13 cellular contexts compared by ENCODE assay signal in the genomic region with DNA sequence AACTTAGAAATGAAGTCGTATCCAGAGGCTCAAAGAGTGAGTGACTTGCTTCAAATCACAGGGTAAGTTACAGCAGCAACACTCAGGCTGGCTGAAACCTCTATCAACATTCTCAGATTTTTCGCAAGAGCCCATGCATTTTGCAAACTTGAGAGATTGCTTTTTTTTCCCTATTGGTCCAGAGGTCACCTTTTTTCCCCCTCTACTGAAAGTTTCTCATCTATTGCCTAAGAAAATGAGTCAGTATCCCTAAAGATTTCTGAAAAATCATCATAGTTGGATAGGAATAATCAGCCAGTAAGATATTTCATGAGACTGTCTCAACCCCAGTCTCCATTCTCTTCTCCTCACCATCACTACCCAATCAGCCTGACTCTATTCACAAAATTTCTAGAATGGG.
A peak's percentile ranks its signal among the peaks of the same experiment; 100 is the strongest.
DNase-seq lines count a peak whose midpoint lies in the region; ATAC-seq, FAIRE-seq and TF ChIP-seq lines count a peak whose summit lies in the region.
"Had no signal": no experiment of that assay in that cellular context is flagged by ENCODE, and none has a peak within 500 bp of the region (broad histone marks: within the 10 kb centered on the region; RNA-seq: fewer than 3 reads in every experiment).

No MANE protein-coding gene starts in this region.

- no peaks in the 10 kb centered on the region for H3K9me3 Mint-ChIP-seq in activated CD8-positive, alpha-beta T cell treated with anti-CD3 and anti-CD28 coated beads for 36 hours
- H3K9me3 Mint-ChIP-seq in activated CD8-positive, alpha-beta T cell treated with anti-CD3 and anti-CD28 coated beads, Interleukin-2, amount 10 ng/mL, durations not matched to agents 7 days and 5 days (ENCODE audit: insufficient read depth): no peaks in the 10 kb centered on the region
- no peaks in the 10 kb centered on the region for H3K9me3 Mint-ChIP-seq in astrocyte (ENCODE audit: unreplicated experiment)

- no peak overlapping the region for H3K4me3 Mint-ChIP-seq in activated CD8-positive, alpha-beta T cell treated with anti-CD3 and anti-CD28 coated beads for 36 hours
- H3K4me3 Mint-ChIP-seq in activated CD8-positive, alpha-beta T cell treated with anti-CD3 and anti-CD28 coated beads, Interleukin-2, amount 10 ng/mL, durations not matched to agents 7 days and 5 days: no peak overlapping the region
- no peak overlapping the region for H3K4me3 Mint-ChIP-seq in astrocyte (ENCODE audit: unreplicated experiment)

- TF ChIP-seq CTCF in activated CD8-positive, alpha-beta T cell treated with anti-CD3 and anti-CD28 coated beads for 36 hours (IDR thresholded peaks at IDR 0.05): no peak
- TF ChIP-seq CTCF in astrocyte (IDR thresholded peaks at IDR 0.05; ENCODE audit: insufficient read depth, low read depth, low read length): no peak
- no peak for TF ChIP-seq CTCF in liver (IDR thresholded peaks at IDR 0.05; ENCODE audit: low read depth, low read length, missing input control)
- no peak for TF ChIP-seq CTCF in tibial artery (IDR thresholded peaks at IDR 0.05)

- H3K4me1 Mint-ChIP-seq in activated CD8-positive, alpha-beta T cell treated with anti-CD3 and anti-CD28 coated beads for 36 hours (ENCODE audit: low read depth): peaks cover 60% of the 10 kb centered on the region
- H3K4me1 Mint-ChIP-seq in activated CD8-positive, alpha-beta T cell treated with anti-CD3 and anti-CD28 coated beads, Interleukin-2, amount 10 ng/mL, durations not matched to agents 7 days and 5 days (ENCODE audit: low read depth): no peaks in the 10 kb centered on the region
- peaks cover 34% of the 10 kb centered on the region for H3K4me1 Mint-ChIP-seq in astrocyte (ENCODE audit: low read depth, unreplicated experiment)

- peaks cover 53% of the 10 kb centered on the region for H3K36me3 Mint-ChIP-seq in activated CD8-positive, alpha-beta T cell treated with anti-CD3 and anti-CD28 coated beads for 36 hours (ENCODE audit: low read depth)
- peaks cover 7% of the 10 kb centered on the region for H3K36me3 Mint-ChIP-seq in activated CD8-positive, alpha-beta T cell treated with anti-CD3 and anti-CD28 coated beads, Interleukin-2, amount 10 ng/mL, durations not matched to agents 7 days and 5 days (ENCODE audit: low read depth)
- H3K36me3 Mint-ChIP-seq in astrocyte (ENCODE audit: low read depth, unreplicated experiment): peaks cover 21% of the 10 kb centered on the region

- H3K4me3 ChIP-seq in astrocyte (ENCODE audit: insufficient read depth, low read depth, low read length): peak overlapping the region; percentile 6
- H3K4me3 ChIP-seq in liver (ENCODE audit: low read depth in 1 of 3, low read length in 3 of 3): no peak overlapping the region
- peak overlapping the region; percentile 6 to 32 for H3K4me3 ChIP-seq in tibial artery
- H3K4me3 ChIP-seq: K562, skin epidermis had no signal

- H3K4me1 ChIP-seq in astrocyte (ENCODE audit: insufficient read depth, low read length): peaks cover 38% of the 10 kb centered on the region
- H3K4me1 ChIP-seq in liver (ENCODE audit: control insufficient read depth in 4 of 4, insufficient read depth in 4 of 4, low read length in 3 of 4): no peaks in the 10 kb centered on the region
- peaks cover 0 to 74% (median 37%) of the 10 kb centered on the region in 4 donors for H3K4me1 ChIP-seq in tibial artery

- 70% methylated on average over 2 of the region's 2 CpGs for WGBS in liver

- no peaks in the 10 kb centered on the region for H4K20me1 ChIP-seq in astrocyte (ENCODE audit: insufficient read depth, low read length)

- no peak for TF ChIP-seq RAD21 in liver (IDR thresholded peaks at IDR 0.05)

- H3K79me2 ChIP-seq in astrocyte (ENCODE audit: insufficient read depth, low read length): no peaks in the 10 kb centered on the region

- POLR2A ChIA-PET in activated CD8-positive, alpha-beta T cell treated with anti-CD3 and anti-CD28 coated beads for 36 hours (lab: Charles Lee): interaction anchor here (1.0 kb wide), 1 partner anchor 13 kb away, joined by 3 read pairs; no protein-coding TSS in a partner anchor
- POLR2A ChIA-PET in activated CD8-positive, alpha-beta T cell treated with anti-CD3 and anti-CD28 coated beads, Interleukin-2, amount 10 ng/mL, durations not matched to agents 7 days and 5 days (lab: Charles Lee): no interaction called here

- H3K36me3 ChIP-seq in astrocyte (ENCODE audit: insufficient read depth, low read length) (no peaks in the 10 kb centered on the region), liver (ENCODE audit: control insufficient read depth in 4 of 4, insufficient read depth in 3 of 4, low read depth in 1 of 4, low read length in 3 of 4) (no peaks in the 10 kb centered on the region), tibial artery (no peaks in the 10 kb centered on the region)

- FAIRE-seq in astrocyte (lab: Jason Lieb, UNC): peak; percentile 76
- FAIRE-seq: K562 had no signal

- peak overlapping the region; percentile 49 for H3K9ac ChIP-seq in astrocyte (ENCODE audit: low read length)
- no peak overlapping the region for H3K9ac ChIP-seq in liver (ENCODE audit: low read depth in 1 of 2, low read length in 2 of 2)

- ATAC-seq in activated CD8-positive, alpha-beta T cell treated with anti-CD3 and anti-CD28 coated beads for 36 hours: no peak
- ATAC-seq in activated CD8-positive, alpha-beta T cell treated with anti-CD3 and anti-CD28 coated beads, Interleukin-2, amount 10 ng/mL, durations not matched to agents 7 days and 5 days: no peak
- ATAC-seq: HCT116, K562 had no signal

- no peak for DNase-seq in activated CD8-positive, alpha-beta T cell treated with anti-CD3 and anti-CD28 coated beads for 36 hours
- DNase-seq in activated CD8-positive, alpha-beta T cell treated with anti-CD3 and anti-CD28 coated beads, Interleukin-2, amount 10 ng/mL, durations not matched to agents 7 days and 5 days: no peak
- DNase-seq in astrocyte (ENCODE audit: low read depth) (peak; percentile 53), tibial artery (peak in 1 of 2 donors; percentile 51), SHP77 treated with DMSO at 0.1 percent for 48 hours (lab: John Stamatoyannopoulos, UW) (no peak), NCI-H526 treated with DMSO at 0.1 percent for 48 hours (lab: John Stamatoyannopoulos, UW) (no peak)
- no peak for DNase-seq in stimulated activated CD4-positive, alpha-beta T cell treated with anti-CD3 and anti-CD28 coated beads, Interleukin-4, amount 100 ng/mL, for 4 hours
- DNase-seq: hippocampal formation, SIG-M5 had no signal

- H3K27me3 ChIP-seq in astrocyte (ENCODE audit: insufficient read depth, low read length) (no peaks in the 10 kb centered on the region), liver (ENCODE audit: control insufficient read depth in 4 of 4, insufficient read depth in 4 of 4, low read length in 3 of 4) (no peaks in the 10 kb centered on the region), tibial artery (no peaks in the 10 kb centered on the region)

- intact Hi-C loops in activated CD8-positive, alpha-beta T cell treated with anti-CD3 and anti-CD28 coated beads for 36 hours (cut with micrococcal nuclease): no loop called here
- intact Hi-C loops in tibial artery (cut with DNase I; ENCODE audit: low total_unique reads): no loop called here

- peak overlapping the region; percentile 81 for H3K27ac ChIP-seq in astrocyte (ENCODE audit: low read depth, low read length)
- no peak overlapping the region for H3K27ac ChIP-seq in liver (ENCODE audit: low read depth in 1 of 2, low read length in 2 of 2)
- H3K27ac ChIP-seq in tibial artery: peak overlapping the region; percentile 71 to 80

- H2AFZ ChIP-seq in astrocyte (ENCODE audit: low read depth, low read length): no peak overlapping the region

- CTCF ChIA-PET in activated CD8-positive, alpha-beta T cell treated with anti-CD3 and anti-CD28 coated beads for 36 hours (lab: Charles Lee): interaction anchor here (0.9 kb wide), 1 partner anchor 117 kb away, joined by 3 read pairs; no protein-coding TSS in a partner anchor
- CTCF ChIA-PET in activated CD8-positive, alpha-beta T cell treated with anti-CD3 and anti-CD28 coated beads, Interleukin-2, amount 10 ng/mL, durations not matched to agents 7 days and 5 days (lab: Charles Lee): no interaction called here

- no peaks in the 10 kb centered on the region for H3K27me3 Mint-ChIP-seq in activated CD8-positive, alpha-beta T cell treated with anti-CD3 and anti-CD28 coated beads for 36 hours
- H3K27me3 Mint-ChIP-seq in activated CD8-positive, alpha-beta T cell treated with anti-CD3 and anti-CD28 coated beads, Interleukin-2, amount 10 ng/mL, durations not matched to agents 7 days and 5 days (ENCODE audit: low read depth): no peaks in the 10 kb centered on the region
- no peaks in the 10 kb centered on the region for H3K27me3 Mint-ChIP-seq in astrocyte (ENCODE audit: low read depth, unreplicated experiment)

- H3K4me2 ChIP-seq in astrocyte (ENCODE audit: low read length): peak overlapping the region; percentile 40

- H3K9me3 ChIP-seq in astrocyte (ENCODE audit: insufficient read depth, low read depth, low read length) (no peaks in the 10 kb centered on the region), liver (ENCODE audit: control insufficient read depth in 4 of 4, low read length in 3 of 4) (no peaks in the 10 kb centered on the region), tibial artery (no peaks in the 10 kb centered on the region)

- H3K27ac Mint-ChIP-seq in activated CD8-positive, alpha-beta T cell treated with anti-CD3 and anti-CD28 coated beads for 36 hours: peak overlapping the region; percentile 1
- no peak overlapping the region for H3K27ac Mint-ChIP-seq in activated CD8-positive, alpha-beta T cell treated with anti-CD3 and anti-CD28 coated beads, Interleukin-2, amount 10 ng/mL, durations not matched to agents 7 days and 5 days
- H3K27ac Mint-ChIP-seq in astrocyte (ENCODE audit: unreplicated experiment): peak overlapping the region; percentile 92

TF ChIP-seq in liver, 16 proteins besides CTCF, POLR2A, EP300 and RAD21:
- TF ChIP-seq EGR1 (IDR thresholded peaks at IDR 0.05; ENCODE audit: low read depth in 2 of 2): no peak
- TF ChIP-seq RXRA (IDR thresholded peaks at IDR 0.05): peak in 1 of 2 donors; percentile 13
- TF ChIP-seq HNF4A (conservative IDR thresholded peaks at IDR 0.05): peak; percentile 54 to 57
- TF ChIP-seq, protein P1, sequence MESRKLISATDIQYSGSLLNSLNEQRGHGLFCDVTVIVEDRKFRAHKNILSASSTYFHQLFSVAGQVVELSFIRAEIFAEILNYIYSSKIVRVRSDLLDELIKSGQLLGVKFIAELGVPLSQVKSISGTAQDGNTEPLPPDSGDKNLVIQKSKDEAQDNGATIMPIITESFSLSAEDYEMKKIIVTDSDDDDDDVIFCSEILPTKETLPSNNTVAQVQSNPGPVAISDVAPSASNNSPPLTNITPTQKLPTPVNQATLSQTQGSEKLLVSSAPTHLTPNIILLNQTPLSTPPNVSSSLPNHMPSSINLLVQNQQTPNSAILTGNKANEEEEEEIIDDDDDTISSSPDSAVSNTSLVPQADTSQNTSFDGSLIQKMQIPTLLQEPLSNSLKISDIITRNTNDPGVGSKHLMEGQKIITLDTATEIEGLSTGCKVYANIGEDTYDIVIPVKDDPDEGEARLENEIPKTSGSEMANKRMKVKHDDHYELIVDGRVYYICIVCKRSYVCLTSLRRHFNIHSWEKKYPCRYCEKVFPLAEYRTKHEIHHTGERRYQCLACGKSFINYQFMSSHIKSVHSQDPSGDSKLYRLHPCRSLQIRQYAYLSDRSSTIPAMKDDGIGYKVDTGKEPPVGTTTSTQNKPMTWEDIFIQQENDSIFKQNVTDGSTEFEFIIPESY (IDR thresholded peaks at IDR 0.05): no peak

Comparison
In these comparisons a context has a peak if more than half of its experiments do, and no peak if none do; other contexts are left out.
1. H3K27ac ChIP-seq: peak in astrocyte (single experiment) and tibial artery (2 of 2); none in liver (0 of 2).
2. H3K4me3 ChIP-seq: peak in astrocyte (single experiment) and tibial artery (2 of 2); none in liver (0 of 3).